Comparison of ENCODE assay signal across 9 cellular contexts in the genomic region with DNA sequence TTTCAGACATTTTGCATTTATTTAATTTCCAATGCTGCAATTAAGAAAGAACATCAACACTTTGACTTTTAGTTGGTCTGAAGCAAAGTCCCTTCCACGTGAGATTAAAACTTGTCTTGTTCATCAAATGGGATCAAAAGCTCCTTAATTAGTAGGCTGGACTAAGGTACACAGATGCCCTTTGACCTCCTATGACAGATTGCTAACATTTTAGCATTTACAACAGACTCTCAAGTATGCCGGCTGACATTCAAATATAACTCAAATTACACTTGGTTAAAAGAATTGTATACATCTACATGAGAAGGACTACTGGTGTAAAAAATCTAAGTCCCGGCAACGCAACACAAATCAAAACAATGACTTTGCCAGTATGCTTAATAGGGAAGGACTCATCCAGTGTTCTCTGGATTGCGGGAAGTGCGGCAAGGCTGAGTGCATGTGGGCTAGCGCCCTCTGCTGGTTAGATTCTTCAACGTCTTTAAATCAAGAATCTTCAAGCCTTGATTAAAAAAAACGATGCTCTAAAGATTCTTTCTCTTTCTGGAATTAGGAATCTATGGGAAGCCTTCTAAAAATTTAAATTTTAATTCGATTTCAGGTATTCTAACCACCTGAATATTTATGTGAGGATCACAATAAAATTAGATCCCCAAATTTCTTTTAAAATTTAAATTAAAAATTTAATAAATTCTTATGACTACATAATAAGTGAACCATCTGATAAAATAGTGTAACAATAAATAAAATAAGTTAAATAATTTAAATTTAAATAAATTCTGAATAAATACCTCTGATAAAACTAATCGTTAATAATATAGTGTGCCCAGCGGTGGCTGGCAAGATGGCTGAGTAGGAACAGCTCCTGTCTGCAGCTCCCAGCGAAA.
DNase-seq lines count a peak whose midpoint lies in the region; ATAC-seq, FAIRE-seq and TF ChIP-seq lines count a peak whose summit lies in the region.
"Had no signal": no experiment of that assay in that cellular context is flagged by ENCODE, and none has a peak within 500 bp of the region (broad histone marks: within the 10 kb centered on the region; RNA-seq: fewer than 3 reads in every experiment).

No MANE protein-coding gene starts in this region.

- peak; percentile 65 for ATAC-seq in HG02588 (IDR thresholded peaks at IDR 0.05; ENCODE audit: unreplicated experiment)
- no peak for ATAC-seq in HG02763 (IDR thresholded peaks at IDR 0.05; ENCODE audit: unreplicated experiment)

- TF ChIP-seq CTCF in bronchial epithelial cell (IDR thresholded peaks at IDR 0.05; ENCODE audit: insufficient read depth, low read length, severe bottlenecking), result peak; percentile 79

- no peak for FAIRE-seq in bronchial epithelial cell (lab: Jason Lieb, UNC)
- FAIRE-seq: colon had no signal

- H3K4me3 ChIP-seq in bronchial epithelial cell (ENCODE audit: low read depth, low read length), result no peak overlapping the region

- no peaks in the 10 kb centered on the region for H3K27me3 ChIP-seq in bronchial epithelial cell (ENCODE audit: control insufficient read depth, insufficient read depth, low read length)

- peak; percentile 72 for DNase-seq in ELF-1 (ENCODE audit: low read depth, low spot score)
- DNase-seq in NCI-H187 (lab: John Stamatoyannopoulos, UW), result peak; percentile 36 to 76
- DNase-seq in T follicular helper cell (ENCODE audit: low read depth), result peak; percentile 1
- DNase-seq in bronchial epithelial cell (ENCODE audit: low read depth), result peak; percentile 73
- DNase-seq in inferior parietal cortex (ENCODE audit: extremely low spot score), result peak; percentile 91
- DNase-seq in smooth muscle cell of the brain vasculature (ENCODE audit: low read depth, low spot score), result peak; percentile 78

- no peaks in the 10 kb centered on the region for H3K36me3 ChIP-seq in bronchial epithelial cell (ENCODE audit: control insufficient read depth, insufficient read depth, low read length)

Comparison
In these comparisons a context has a peak if more than half of its experiments do, and no peak if none do; other contexts are left out.
1. DNase-seq: peak in every context shown above with its lines; median percentile 91 in inferior parietal cortex; 78 in smooth muscle cell of the brain vasculature; 73 in bronchial epithelial cell; 72 in ELF-1; 56 in NCI-H187; 1 in T follicular helper cell.